ENCODE assay signal across 8 cellular contexts in the genomic region with DNA sequence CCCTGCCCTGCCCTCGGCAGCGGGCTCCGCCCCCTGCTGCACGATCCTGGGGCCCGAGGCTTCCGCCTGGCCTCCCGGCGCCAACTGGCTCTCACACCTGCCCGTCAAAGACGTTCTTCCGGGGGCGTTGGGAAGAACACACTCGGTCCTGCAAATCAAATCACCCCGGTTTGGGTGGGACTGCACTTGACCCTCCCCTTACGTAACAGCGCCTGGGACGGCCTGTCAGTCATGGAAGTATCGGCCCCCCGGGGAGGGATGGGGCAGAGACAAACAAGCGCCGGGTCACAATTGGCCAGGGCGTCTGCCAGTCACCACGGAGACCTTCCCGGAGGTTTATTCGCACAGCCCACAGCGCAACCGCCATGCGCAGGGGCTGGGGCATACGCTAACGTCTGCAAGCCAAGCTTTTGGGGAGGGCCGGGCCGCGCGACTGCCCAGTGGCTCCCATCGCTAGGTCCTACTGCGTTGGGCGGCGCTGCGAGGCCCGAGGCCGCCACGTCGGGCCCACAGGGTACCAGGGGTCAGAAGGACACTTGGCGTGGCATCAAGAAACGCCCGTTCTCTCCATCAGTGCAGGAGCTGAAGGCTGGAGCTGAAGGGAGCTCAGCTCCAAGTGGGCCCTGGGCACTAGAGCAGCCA. TPM values are rescaled to one million over a fixed set of nuclear protein-coding genes. Genes with fewer than 3 reads are reported as not detected.
DNase-seq lines count a peak whose midpoint lies in the region; ATAC-seq and TF ChIP-seq lines count a peak whose summit lies in the region.

No MANE protein-coding gene starts in this region.

- WGBS in smooth muscle cell (ENCODE audit: low lambda C conversion rate), result 0% methylated on average over 43 of the region's 46 CpGs

- H3K4me1 ChIP-seq in smooth muscle cell (ENCODE audit: low read depth), result peaks cover 10% of the 10 kb centered on the region

- intact Hi-C loops in activated B cell treated with CpG ODN at 0.5 μM for 24 hours (cut with micrococcal nuclease), result loop anchor here (1.0 to 5.0 kb wide), 9 partner anchors 15 to 1425 kb away; partner anchors contain the start of genes FTO and RBL2

- H3K36me3 Mint-ChIP-seq in activated B cell treated with CpG ODN at 0.5 μM for 24 hours (ENCODE audit: low read depth), result peaks cover 10% of the 10 kb centered on the region

- H3K4me3 ChIP-seq in AG09309 (ENCODE audit: control insufficient read depth, low read depth, low read length), result peak overlapping the region; percentile 72
- peak overlapping the region; percentile 78 for H3K4me3 ChIP-seq in smooth muscle cell

- peaks cover 30% of the 10 kb centered on the region for H3K4me1 Mint-ChIP-seq in activated B cell treated with CpG ODN at 0.5 μM for 24 hours

- H3K9me3 ChIP-seq in smooth muscle cell (replicated peaks; ENCODE audit: low read depth), result no peaks in the 10 kb centered on the region

- no peaks in the 10 kb centered on the region for H3K36me3 ChIP-seq in smooth muscle cell (ENCODE audit: low read depth)

- H3K27me3 Mint-ChIP-seq in activated B cell treated with CpG ODN at 0.5 μM for 24 hours, result no peaks in the 10 kb centered on the region

- CTCF ChIA-PET in activated B cell treated with CpG ODN at 0.5 μM for 24 hours (lab: Charles Lee), result interaction anchor here (1.3 kb wide), 1 partner anchor 68 kb away, joined by 5 read pairs; no protein-coding TSS in a partner anchor

- H3K79me2 ChIP-seq in smooth muscle cell (ENCODE audit: low read depth), result peaks cover 7% of the 10 kb centered on the region

- H3K27me3 ChIP-seq in smooth muscle cell (ENCODE audit: low read depth), result no peaks in the 10 kb centered on the region

- TF ChIP-seq CTCF in AG09309 (IDR thresholded peaks at IDR 0.05; ENCODE audit: control insufficient read depth, insufficient read depth, low read depth, low read length, missing control alignments) (no peak), activated B cell treated with CpG ODN at 0.5 μM for 24 hours (IDR thresholded peaks at IDR 0.05) (no peak), smooth muscle cell (IDR thresholded peaks at IDR 0.05; ENCODE audit: borderline replicate concordance, insufficient read depth, poor library complexity, severe bottlenecking) (no peak)

- peak overlapping the region; percentile 92 for H3K4me2 ChIP-seq in smooth muscle cell

- H3K27ac ChIP-seq in caudate nucleus (ENCODE audit: low read depth, low read length), result peak overlapping the region; percentile 98
- peak overlapping the region; percentile 64 for H3K27ac ChIP-seq in smooth muscle cell (ENCODE audit: low read depth)

- ATAC-seq in GM19023 (IDR thresholded peaks at IDR 0.05; ENCODE audit: unreplicated experiment), result peak; percentile 95
- ATAC-seq in HG03196 (IDR thresholded peaks at IDR 0.05; ENCODE audit: unreplicated experiment), result peak; percentile 97
- ATAC-seq in activated B cell treated with CpG ODN at 0.5 μM for 24 hours (ENCODE audit: low read depth), result peak; percentile 92

- H2AFZ ChIP-seq in smooth muscle cell (ENCODE audit: low read depth), result peak overlapping the region; percentile 74

- H3K27ac Mint-ChIP-seq in activated B cell treated with CpG ODN at 0.5 μM for 24 hours, result peak overlapping the region; percentile 90

- DNase-seq in AG09309 (ENCODE audit: low read depth), result peak; percentile 100
- peak; percentile 100 for DNase-seq in NCI-H226
- peak; percentile 97 for DNase-seq in activated B cell treated with CpG ODN at 0.5 μM for 24 hours
- peak; percentile 87 to 100 (median 100) for DNase-seq in caudate nucleus (lab: John Stamatoyannopoulos, UW)
- DNase-seq in iPS-NIHi7 (ENCODE audit: extremely low spot score), result peak; percentile 95
- peak; percentile 95 for DNase-seq in smooth muscle cell (lab: John Stamatoyannopoulos, UW; ENCODE audit: unreplicated experiment)

- peaks cover 19% of the 10 kb centered on the region for H4K20me1 ChIP-seq in smooth muscle cell (ENCODE audit: low read depth)

- peaks cover 12% of the 10 kb centered on the region for H3F3A ChIP-seq in smooth muscle cell (ENCODE audit: low read depth)

- POLR2A ChIA-PET in activated B cell treated with CpG ODN at 0.5 μM for 24 hours (lab: Charles Lee), result interaction anchor here (0.5 to 3.9 kb wide), 17 partner anchors 10 to 448 kb away, joined by 3 to 56 read pairs (median 5); partner anchors contain the start of genes CHD9, FTO, RBL2 and RPGRIP1L

- no peaks in the 10 kb centered on the region for H3K9me3 Mint-ChIP-seq in activated B cell treated with CpG ODN at 0.5 μM for 24 hours

- peak overlapping the region; percentile 88 for H3K4me3 Mint-ChIP-seq in activated B cell treated with CpG ODN at 0.5 μM for 24 hours

- H3K9ac ChIP-seq in smooth muscle cell (ENCODE audit: low read depth), result no peak overlapping the region

RNA-seq across cellular contexts. Expression of gene AKTIP, which starts 0.4 kb away (rescaled TPM):
- 19.3 and 22.8 TPM in 2 replicates for total RNA-seq in activated B cell treated with CpG ODN at 0.5 μM for 24 hours
- 21.5 and 24.3 TPM in 2 replicates for total RNA-seq in smooth muscle cell
- polyA plus RNA-seq in smooth muscle cell, result 14.1 and 25.1 TPM in 2 replicates

Comparison
In these comparisons a context has a peak if more than half of its experiments do, and no peak if none do; other contexts are left out.
1. Peak in every context shown above with its lines: DNase-seq, ATAC-seq, H3K4me3 ChIP-seq and H3K27ac ChIP-seq.